8 cellular contexts compared by ENCODE assay signal in genomic region chr4:105147226-105148151, GRCh38. TPM values are rescaled to one million over a fixed set of nuclear protein-coding genes. Genes with fewer than 3 reads are reported as not detected.
A peak's percentile ranks its signal among the peaks of the same experiment; 100 is the strongest.
DNase-seq lines count a peak whose midpoint lies in the region; ATAC-seq and TF ChIP-seq lines count a peak whose summit lies in the region.

No MANE protein-coding gene starts in this region.

- intact Hi-C loops in ascending aorta (cut with DNase I) (loop anchor here (2.0 to 10.0 kb wide), 6 partner anchors 41 to 1167 kb away; partner anchors contain the start of genes AIMP1, GSTCD, INTS12 and NPNT), right cardiac atrium (cut with DNase I) (loop anchor here in 3 of 4 donors (5.0 to 10.0 kb wide), 5 partner anchors 47 to 567 kb away; partner anchors contain the start of gene PPA2 (in 2 of the 3)), prostate gland (cut with DNase I) (loop anchor here (5.0 to 10.0 kb wide), 2 partner anchors 45 to 557 kb away; partner anchors contain the start of genes GSTCD and INTS12)

- H3K36me3 ChIP-seq in BLaER1 = 0 out of 2 replicates have a peak, but pooled peaks cover 4% of the 10 kb centered on the region
- H3K36me3 ChIP-seq in ascending aorta = no peaks in the 10 kb centered on the region
- no peaks in the 10 kb centered on the region for H3K36me3 ChIP-seq in prostate gland

- TF ChIP-seq CTCF in ascending aorta (IDR thresholded peaks at IDR 0.05) = no peak
- no peak for TF ChIP-seq CTCF in prostate gland (IDR thresholded peaks at IDR 0.05)

- H3K27ac ChIP-seq in BLaER1 (peak overlapping the region; percentile 91), ascending aorta (peak overlapping the region; percentile 86 to 88), right cardiac atrium (ENCODE audit: low read length) (peak overlapping the region; percentile 96), prostate gland (peak overlapping the region; percentile 85 to 88)

- peaks cover 22% of the 10 kb centered on the region for H3K27me3 ChIP-seq in BLaER1
- H3K27me3 ChIP-seq in ascending aorta = no peaks in the 10 kb centered on the region
- H3K27me3 ChIP-seq in right cardiac atrium (ENCODE audit: control insufficient read depth, insufficient read depth) = no peaks in the 10 kb centered on the region
- no peaks in the 10 kb centered on the region for H3K27me3 ChIP-seq in prostate gland (replicated peaks; ENCODE audit: insufficient read depth)

- peak overlapping the region; percentile 96 for H3K4me2 ChIP-seq in BLaER1

- H3K9me3 ChIP-seq in BLaER1 = no peaks in the 10 kb centered on the region; the same call in 1 of the 2 replicates
- no peaks in the 10 kb centered on the region for H3K9me3 ChIP-seq in ascending aorta
- no peaks in the 10 kb centered on the region for H3K9me3 ChIP-seq in right cardiac atrium (ENCODE audit: control insufficient read depth, low read length)
- H3K9me3 ChIP-seq in prostate gland = no peaks in the 10 kb centered on the region

- H3K4me1 ChIP-seq in BLaER1 (peaks cover 29% of the 10 kb centered on the region), ascending aorta (peaks cover 0 to 2% of the 10 kb centered on the region in 2 donors), right cardiac atrium (ENCODE audit: control insufficient read depth, insufficient read depth, low read length) (peaks cover 2% of the 10 kb centered on the region), prostate gland (replicated peaks) (no peaks in the 10 kb centered on the region)

- H3K4me3 ChIP-seq in BLaER1 (peak overlapping the region; percentile 83), ascending aorta (peak overlapping the region; percentile 89 to 91), right cardiac atrium (ENCODE audit: low read length) (peak overlapping the region; percentile 99), prostate gland (peak overlapping the region; percentile 76 to 82)

- peak overlapping the region; percentile 93 for H3K9ac ChIP-seq in BLaER1

- peak; percentile 41 for DNase-seq in H4 (ENCODE audit: low spot score)
- peak; percentile 31 for DNase-seq in RPMI7951 (ENCODE audit: low read depth)
- no peak for DNase-seq in ascending aorta (ENCODE audit: low spot score in 2 of 2)
- DNase-seq in right cardiac atrium = peak in 2 of 3 donors; percentile 56 to 60
- peak; percentile 46 for DNase-seq in prostate gland (ENCODE audit: low spot score)
- DNase-seq in OCI-M2 (lab: John Stamatoyannopoulos, UW; ENCODE audit: unreplicated experiment) = no peak

- under 1% methylated on average over 25 of the region's 25 CpGs for WGBS in right cardiac atrium
- WGBS in prostate gland = under 1% methylated on average over 25 of the region's 25 CpGs

- ATAC-seq in right cardiac atrium (peak; percentile 1 to 38), GM18867 (IDR thresholded peaks at IDR 0.05; ENCODE audit: unreplicated experiment) (no peak)

- H4K20me1 ChIP-seq in BLaER1 = peaks cover 16% of the 10 kb centered on the region; the same call in 1 of the 2 replicates

- no peak for TF ChIP-seq POLR2A in prostate gland (IDR thresholded peaks at IDR 0.05)

RNA-seq across cellular contexts. Expression of gene TET2, which starts 0.8 kb away (rescaled TPM):
- 6.8 and 7.4 TPM in 2 replicates for total RNA-seq in H4 (2014; rRNA removed; shearing (Covaris generic))
- total RNA-seq in RPMI7951 (2014; rRNA removed; shearing (Covaris generic)) = 10.6 and 13.6 TPM in 2 replicates
- total RNA-seq in ascending aorta (14.8 TPM), right cardiac atrium (10 to 100 TPM; 19.7 to 24.0 (median 22.0) TPM), prostate gland (10 to 100 TPM; 19.8 to 20.6 TPM)
- 3.3 TPM for polyA plus RNA-seq in right cardiac atrium

Comparison
In these comparisons a context has a peak if more than half of its experiments do, and no peak if none do; other contexts are left out.
1. DNase-seq: peak in H4 (single experiment), RPMI7951 (single experiment), right cardiac atrium (2 of 3) and prostate gland (single experiment); none in ascending aorta (0 of 2) and OCI-M2 (single experiment).
2. Peak in every context shown above with its lines, with median percentiles within 50 percentile points of each other: H3K27ac ChIP-seq and H3K4me3 ChIP-seq.